17 cellular contexts compared by ENCODE assay signal in genomic region chr5:53361708-53362107, GRCh38.
A peak's percentile ranks its signal among the peaks of the same experiment; 100 is the strongest.
DNase-seq lines count a peak whose midpoint lies in the region; ATAC-seq and TF ChIP-seq lines count a peak whose summit lies in the region.
"Had no signal": no experiment of that assay in that cellular context is flagged by ENCODE, and none has a peak within 500 bp of the region (broad histone marks: within the 10 kb centered on the region; RNA-seq: fewer than 3 reads in every experiment).

No MANE protein-coding gene starts in this region.

- H4K20me1 ChIP-seq in GM23248 (ENCODE audit: insufficient read depth) = no peaks in the 10 kb centered on the region
- H4K20me1 ChIP-seq in smooth muscle cell (ENCODE audit: low read depth) = no peaks in the 10 kb centered on the region

- ATAC-seq in right lobe of liver = no peak
- ATAC-seq: natural killer cell treated with Interleukin-12 subunit alpha and Interleukin-12 subunit beta and Interleukin-15 and Interleukin-18, amount 100 ng/mL, for 72 hours had no signal

- no peak overlapping the region for H3K4me3 ChIP-seq in GM23248
- no peak overlapping the region for H3K4me3 ChIP-seq in SJSA1
- no peak overlapping the region for H3K4me3 ChIP-seq in smooth muscle cell
- no peak overlapping the region for H3K4me3 ChIP-seq in right lobe of liver
- H3K4me3 ChIP-seq: stomach had no signal

- H2AFZ ChIP-seq in GM23248 (no peak overlapping the region), smooth muscle cell (ENCODE audit: low read depth) (no peak overlapping the region)

- peak overlapping the region; percentile 71 for H3K27ac ChIP-seq in GM23248
- peak overlapping the region; percentile 91 for H3K27ac ChIP-seq in SJSA1
- H3K27ac ChIP-seq in epithelial cell of prostate = peak overlapping the region; percentile 100
- H3K27ac ChIP-seq in smooth muscle cell (ENCODE audit: low read depth) = peak overlapping the region; percentile 86
- H3K27ac ChIP-seq in right lobe of liver = no peak overlapping the region
- H3K27ac ChIP-seq: stomach had no signal

- H3K79me2 ChIP-seq in GM23248 (ENCODE audit: insufficient read depth) (no peaks in the 10 kb centered on the region), smooth muscle cell (ENCODE audit: low read depth) (no peaks in the 10 kb centered on the region)

- no peak for TF ChIP-seq POLR2A in right lobe of liver (IDR thresholded peaks at IDR 0.05)

- intact Hi-C loops in right lobe of liver (cut with DNase I) = no loop called here

- peaks cover 66% of the 10 kb centered on the region for H3K4me1 ChIP-seq in GM23248 (ENCODE audit: insufficient read depth)
- peaks cover 53% of the 10 kb centered on the region for H3K4me1 ChIP-seq in SJSA1 (replicated peaks)
- peaks cover 5% of the 10 kb centered on the region for H3K4me1 ChIP-seq in smooth muscle cell (ENCODE audit: low read depth)
- H3K4me1 ChIP-seq in right lobe of liver = no peaks in the 10 kb centered on the region
- H3K4me1 ChIP-seq: stomach had no signal

- H3K9me2 ChIP-seq in GM23248 (ENCODE audit: insufficient read depth) = no peaks in the 10 kb centered on the region; the same call in 1 of the 2 replicates

- H3K9ac ChIP-seq in GM23248 (no peak overlapping the region), smooth muscle cell (ENCODE audit: low read depth) (peak overlapping the region; percentile 26)

- in situ Hi-C loops in GM23248 (cut with MboI) = no loop called here

- TF ChIP-seq CTCF in smooth muscle cell (IDR thresholded peaks at IDR 0.05; ENCODE audit: borderline replicate concordance, insufficient read depth, poor library complexity, severe bottlenecking) = no peak
- no peak for TF ChIP-seq CTCF in right lobe of liver (IDR thresholded peaks at IDR 0.05)

- 78 to 79% methylated on average over 4 of the region's 4 CpGs for WGBS in GM23248 (ENCODE audit: low coverage in 1 of 2, low lambda C conversion rate in 2 of 2, missing lambda C conversion rate in 2 of 2), 2 experiments
- 93% methylated on average over 4 of the region's 4 CpGs for WGBS in smooth muscle cell (ENCODE audit: low lambda C conversion rate)
- 67% methylated on average over 4 of the region's 4 CpGs for WGBS in right lobe of liver (ENCODE audit: insufficient coverage, low coverage, low lambda C conversion rate, missing lambda C conversion rate)

- H3K4me2 ChIP-seq in GM23248 (ENCODE audit: unreplicated experiment) (peak overlapping the region; percentile 52), smooth muscle cell (peak overlapping the region; percentile 9)

- H3K36me3 ChIP-seq in GM23248 (ENCODE audit: low read depth) (no peaks in the 10 kb centered on the region), SJSA1 (no peaks in the 10 kb centered on the region), smooth muscle cell (ENCODE audit: low read depth) (no peaks in the 10 kb centered on the region), right lobe of liver (no peaks in the 10 kb centered on the region)
- H3K36me3 ChIP-seq: stomach had no signal

- H3K9me3 ChIP-seq in GM23248 (ENCODE audit: low read depth) = no peaks in the 10 kb centered on the region
- H3K9me3 ChIP-seq in SJSA1 (replicated peaks) = no peaks in the 10 kb centered on the region
- no peaks in the 10 kb centered on the region for H3K9me3 ChIP-seq in smooth muscle cell (replicated peaks; ENCODE audit: low read depth)
- no peaks in the 10 kb centered on the region for H3K9me3 ChIP-seq in right lobe of liver
- H3K9me3 ChIP-seq: stomach had no signal

- H3K27me3 ChIP-seq in GM23248 (replicated peaks; ENCODE audit: insufficient read depth) (no peaks in the 10 kb centered on the region), SJSA1 (replicated peaks) (no peaks in the 10 kb centered on the region), smooth muscle cell (ENCODE audit: low read depth) (no peaks in the 10 kb centered on the region), right lobe of liver (no peaks in the 10 kb centered on the region)
- H3K27me3 ChIP-seq: stomach had no signal

- DNase-seq in GM23248 (no peak), SJSA1 (ENCODE audit: low read depth in 1 of 2, low spot score in 2 of 2) (peak in 1 of 2 experiments; percentile 31), epithelial cell of prostate (ENCODE audit: low read depth, low spot score) (no peak), smooth muscle cell (lab: John Stamatoyannopoulos, UW; ENCODE audit: unreplicated experiment) (no peak), NCI-H446 (lab: John Stamatoyannopoulos, UW) (no peak), right lobe of liver (no peak), NCI-H1092 treated with DMSO at 0.1 percent for 48 hours (lab: John Stamatoyannopoulos, UW) (no peak)
- DNase-seq: activated CD4-positive, alpha-beta T cell treated with anti-CD3 and anti-CD28 coated beads, Interleukin-2, amount 50 U/mL, for 4 hours; anterior cingulate cortex; central memory CD4-positive, alpha-beta T cell; Karpas-422; NCI-H1694 treated with DMSO at 0.1 percent for 48 hours; NCI-H524 treated with DMSO at 0.1 percent for 48 hours; NK-92 treated with Interleukin-12 subunit alpha and Interleukin-12 subunit beta, amount 100 ng/mL, for 24 hours; stimulated activated CD4-positive, alpha-beta T cell treated with anti-CD3 and anti-CD28 coated beads, Interleukin-2, amount 100 ng/mL, for 24 hours; stomach had no signal

- peaks cover 59% of the 10 kb centered on the region for H3F3A ChIP-seq in GM23248 (ENCODE audit: insufficient read depth)
- H3F3A ChIP-seq in smooth muscle cell (ENCODE audit: low read depth) = peaks cover 12% of the 10 kb centered on the region

Comparison
In these comparisons a context has a peak if more than half of its experiments do, and no peak if none do; other contexts are left out.
1. H3K27ac ChIP-seq: peak in GM23248 (single experiment), SJSA1 (single experiment), epithelial cell of prostate (single experiment) and smooth muscle cell (single experiment); none in right lobe of liver (0 of 3).